In genomic region chr10:96857613-96858012, GRCh38 we compare ENCODE assay signal across 23 cellular contexts. TPM values are rescaled to one million over a fixed set of nuclear protein-coding genes. Genes with fewer than 3 reads are reported as not detected.
DNase-seq lines count a peak whose midpoint lies in the region; ATAC-seq, FAIRE-seq and TF ChIP-seq lines count a peak whose summit lies in the region.
"Had no signal": no experiment of that assay in that cellular context is flagged by ENCODE, and none has a peak within 500 bp of the region (broad histone marks: within the 10 kb centered on the region; RNA-seq: fewer than 3 reads in every experiment).

No MANE protein-coding gene starts in this region.

- peaks cover 93% of the 10 kb centered on the region for H4K20me1 ChIP-seq in astrocyte (ENCODE audit: insufficient read depth, low read length)

- H3K27ac Mint-ChIP-seq in MCF 10A (ENCODE audit: low read depth, unreplicated experiment) (peak overlapping the region; percentile 70), astrocyte (ENCODE audit: unreplicated experiment) (no peak overlapping the region), mesothelial cell of epicardium (peak overlapping the region; percentile 11)
- peak overlapping the region; percentile 37 for H3K27ac Mint-ChIP-seq in stimulated activated naive B cell treated with anti-CD40 and anti-IgM and Interleukin-4, amounts not matched to agents 10 μg/mL and 1 μg/mL and 100 μg/mL, for 72 hours
- no peak overlapping the region for H3K27ac Mint-ChIP-seq in T-helper 2 cell treated with Interferon-gamma antibody and Interleukin-4, amounts not matched to agents 5 μg/mL and 100 μg/mL, for 36 hours
- H3K27ac Mint-ChIP-seq: dendritic cell treated with granulocyte-macrophage colony-stimulating factor and Interleukin-4, amounts not matched to agents 40 ng/mL and 50 ng/mL, for 4 days had no signal

- no peak overlapping the region for H3K27ac ChIP-seq in breast epithelium
- no peak overlapping the region for H3K27ac ChIP-seq in astrocyte (ENCODE audit: low read depth, low read length)
- H3K27ac ChIP-seq in brain microvascular endothelial cell, result no peak overlapping the region
- H3K27ac ChIP-seq: C4-2B, KMS-11, thoracic aorta had no signal

- CTCF ChIA-PET in MCF 10A (lab: Yijun Ruan, JAX), result no interaction called here

- H3K9me3 ChIP-seq in breast epithelium, result no peaks in the 10 kb centered on the region
- H3K9me3 ChIP-seq in astrocyte (ENCODE audit: insufficient read depth, low read depth, low read length), result no peaks in the 10 kb centered on the region
- H3K9me3 ChIP-seq: thoracic aorta had no signal

- DNase-seq in MCF 10A (ENCODE audit: unreplicated experiment) (no peak), breast epithelium (ENCODE audit: low spot score in 2 of 2) (no peak), astrocyte (ENCODE audit: low read depth) (peak; percentile 48), mesothelial cell of epicardium (ENCODE audit: low spot score in 2 of 2, unreplicated experiment in 2 of 2) (no peak), brain microvascular endothelial cell (no peak), COR-L47 (lab: John Stamatoyannopoulos, UW) (no peak)
- DNase-seq in stimulated activated naive B cell treated with anti-CD40 and anti-IgM and Interleukin-4, amounts not matched to agents 10 μg/mL and 1 μg/mL and 100 μg/mL, for 72 hours, result no peak
- DNase-seq in T-helper 2 cell treated with Interferon-gamma antibody and Interleukin-4, amounts not matched to agents 5 μg/mL and 100 μg/mL, for 36 hours (ENCODE audit: low spot score), result no peak
- DNase-seq: activated CD4-positive, alpha-beta T cell treated with anti-CD3 and anti-CD28 coated beads, Interleukin-2, amount 50 U/mL, for 1 hour; activated naive CD4-positive, alpha-beta T cell treated with anti-CD3 and anti-CD28 coated beads, Interleukin-2, amount 50 U/mL, for 16 hours; foreskin fibroblast; mesendoderm; NCI-H2107; NCI-H524; stimulated activated CD4-positive, alpha-beta T cell treated with anti-CD3 and anti-CD28 coated beads, Interleukin-12 subunit alpha, Interleukin-12 subunit beta, amount 100 ng/mL, for 4 hours; stimulated activated CD8-positive, alpha-beta memory T cell treated with anti-CD3 and anti-CD28 coated beads, Interleukin-4, amount 100 ng/mL, for 48 hours had no signal

- no peak for TF ChIP-seq POLR2A in breast epithelium (IDR thresholded peaks at IDR 0.05)

- H3K9me3 Mint-ChIP-seq in MCF 10A (ENCODE audit: unreplicated experiment) (no peaks in the 10 kb centered on the region), astrocyte (ENCODE audit: unreplicated experiment) (no peaks in the 10 kb centered on the region), mesothelial cell of epicardium (no peaks in the 10 kb centered on the region)
- H3K9me3 Mint-ChIP-seq in stimulated activated naive B cell treated with anti-CD40 and anti-IgM and Interleukin-4, amounts not matched to agents 10 μg/mL and 1 μg/mL and 100 μg/mL, for 72 hours, result no peaks in the 10 kb centered on the region
- H3K9me3 Mint-ChIP-seq in T-helper 2 cell treated with Interferon-gamma antibody and Interleukin-4, amounts not matched to agents 5 μg/mL and 100 μg/mL, for 36 hours, result no peaks in the 10 kb centered on the region
- H3K9me3 Mint-ChIP-seq: brain; dendritic cell treated with granulocyte-macrophage colony-stimulating factor and Interleukin-4, amounts not matched to agents 40 ng/mL and 50 ng/mL, for 4 days; neural crest cell had no signal

- H3K27me3 Mint-ChIP-seq in MCF 10A (ENCODE audit: insufficient read depth, unreplicated experiment), result no peaks in the 10 kb centered on the region
- H3K27me3 Mint-ChIP-seq in astrocyte (ENCODE audit: low read depth, unreplicated experiment), result no peaks in the 10 kb centered on the region
- H3K27me3 Mint-ChIP-seq in mesothelial cell of epicardium (ENCODE audit: low read depth), result no peaks in the 10 kb centered on the region
- H3K27me3 Mint-ChIP-seq in stimulated activated naive B cell treated with anti-CD40 and anti-IgM and Interleukin-4, amounts not matched to agents 10 μg/mL and 1 μg/mL and 100 μg/mL, for 72 hours, result no peaks in the 10 kb centered on the region
- H3K27me3 Mint-ChIP-seq in T-helper 2 cell treated with Interferon-gamma antibody and Interleukin-4, amounts not matched to agents 5 μg/mL and 100 μg/mL, for 36 hours (ENCODE audit: low read depth), result no peaks in the 10 kb centered on the region
- H3K27me3 Mint-ChIP-seq: brain; dendritic cell treated with granulocyte-macrophage colony-stimulating factor and Interleukin-4, amounts not matched to agents 40 ng/mL and 50 ng/mL, for 4 days had no signal

- no peaks in the 10 kb centered on the region for H3K27me3 ChIP-seq in breast epithelium
- H3K27me3 ChIP-seq in astrocyte (ENCODE audit: insufficient read depth, low read length), result no peaks in the 10 kb centered on the region
- no peaks in the 10 kb centered on the region for H3K27me3 ChIP-seq in brain microvascular endothelial cell (replicated peaks)

- H3K4me1 ChIP-seq in breast epithelium, result no peaks in the 10 kb centered on the region
- peaks cover 11% of the 10 kb centered on the region for H3K4me1 ChIP-seq in astrocyte (ENCODE audit: insufficient read depth, low read length)

- peaks cover 98% of the 10 kb centered on the region for H3K79me2 ChIP-seq in astrocyte (ENCODE audit: insufficient read depth, low read length)

- ATAC-seq in stimulated activated naive B cell treated with anti-CD40 and anti-IgM and Interleukin-4, amounts not matched to agents 10 μg/mL and 1 μg/mL and 100 μg/mL, for 72 hours (replicated peaks), result peak; percentile 5 to 8

- in situ Hi-C loops in brain microvascular endothelial cell (cut with HindIII; ENCODE audit: low pct_ligation_motif_present, low sequenced_read_pairs), result no loop called here

- H3K4me3 ChIP-seq in breast epithelium (no peak overlapping the region), astrocyte (ENCODE audit: insufficient read depth, low read depth, low read length) (no peak overlapping the region), brain microvascular endothelial cell (ENCODE audit: low read depth, low read length) (no peak overlapping the region)
- H3K4me3 ChIP-seq: thoracic aorta had no signal

- intact Hi-C loops in MCF 10A (cut with micrococcal nuclease), result no loop called here
- intact Hi-C loops in breast epithelium (cut with DNase I; ENCODE audit: low total_unique reads), result no loop called here

- no peak overlapping the region for H3K9ac ChIP-seq in astrocyte (ENCODE audit: low read length)
- H3K9ac ChIP-seq: KMS-11 had no signal

- no peak overlapping the region for H3K4me2 ChIP-seq in astrocyte (ENCODE audit: low read length)
- H3K4me2 ChIP-seq: KMS-11 had no signal

- no peak overlapping the region for H2AFZ ChIP-seq in astrocyte (ENCODE audit: low read depth, low read length)

- H3K36me3 Mint-ChIP-seq in MCF 10A (ENCODE audit: insufficient read depth, unreplicated experiment), result peaks cover 9% of the 10 kb centered on the region
- peaks cover 6% of the 10 kb centered on the region for H3K36me3 Mint-ChIP-seq in astrocyte (ENCODE audit: low read depth, unreplicated experiment)
- H3K36me3 Mint-ChIP-seq in mesothelial cell of epicardium, result peaks cover 16% of the 10 kb centered on the region
- H3K36me3 Mint-ChIP-seq in stimulated activated naive B cell treated with anti-CD40 and anti-IgM and Interleukin-4, amounts not matched to agents 10 μg/mL and 1 μg/mL and 100 μg/mL, for 72 hours, result peaks cover 23 to 60% of the 10 kb centered on the region in 2 donors
- peaks cover 12% of the 10 kb centered on the region for H3K36me3 Mint-ChIP-seq in T-helper 2 cell treated with Interferon-gamma antibody and Interleukin-4, amounts not matched to agents 5 μg/mL and 100 μg/mL, for 36 hours (ENCODE audit: low read depth)

- H3K36me3 ChIP-seq in breast epithelium, result no peaks in the 10 kb centered on the region
- no peaks in the 10 kb centered on the region for H3K36me3 ChIP-seq in astrocyte (ENCODE audit: insufficient read depth, low read length)
- H3K36me3 ChIP-seq in brain microvascular endothelial cell (replicated peaks), result no peaks in the 10 kb centered on the region
- H3K36me3 ChIP-seq: thoracic aorta had no signal

- BruUV-seq in MCF 10A (replicated peaks; lab: Mats Ljungman, UMichigan), result no TSS peak

- no peak for FAIRE-seq in astrocyte (lab: Jason Lieb, UNC)
- FAIRE-seq: endothelial cell of umbilical vein had no signal

- H3K4me1 Mint-ChIP-seq in MCF 10A (ENCODE audit: insufficient read depth, unreplicated experiment) (peaks cover 24% of the 10 kb centered on the region), astrocyte (ENCODE audit: low read depth, unreplicated experiment) (peaks cover 17% of the 10 kb centered on the region), mesothelial cell of epicardium (peaks cover 9% of the 10 kb centered on the region)
- peaks cover 49 to 84% of the 10 kb centered on the region in 2 donors for H3K4me1 Mint-ChIP-seq in stimulated activated naive B cell treated with anti-CD40 and anti-IgM and Interleukin-4, amounts not matched to agents 10 μg/mL and 1 μg/mL and 100 μg/mL, for 72 hours
- peaks cover 13% of the 10 kb centered on the region for H3K4me1 Mint-ChIP-seq in T-helper 2 cell treated with Interferon-gamma antibody and Interleukin-4, amounts not matched to agents 5 μg/mL and 100 μg/mL, for 36 hours (ENCODE audit: low read depth)

- POLR2A ChIA-PET in MCF 10A (lab: Yijun Ruan, JAX), result no interaction called here

- TF ChIP-seq CTCF in MCF 10A (IDR thresholded peaks at IDR 0.05; ENCODE audit: unreplicated experiment) (no peak), breast epithelium (IDR thresholded peaks at IDR 0.05) (no peak), astrocyte (IDR thresholded peaks at IDR 0.05; ENCODE audit: insufficient read depth, low read depth, low read length) (no peak), mesothelial cell of epicardium (IDR thresholded peaks at IDR 0.05; ENCODE audit: unreplicated experiment) (no peak), brain microvascular endothelial cell (IDR thresholded peaks at IDR 0.05; ENCODE audit: low read depth, low read length, missing control alignments) (no peak)

- no peak overlapping the region for H3K4me3 Mint-ChIP-seq in MCF 10A (ENCODE audit: unreplicated experiment)
- H3K4me3 Mint-ChIP-seq in astrocyte (ENCODE audit: unreplicated experiment), result no peak overlapping the region
- H3K4me3 Mint-ChIP-seq in mesothelial cell of epicardium, result no peak overlapping the region
- peak overlapping the region; percentile 22 to 23 for H3K4me3 Mint-ChIP-seq in stimulated activated naive B cell treated with anti-CD40 and anti-IgM and Interleukin-4, amounts not matched to agents 10 μg/mL and 1 μg/mL and 100 μg/mL, for 72 hours
- no peak overlapping the region for H3K4me3 Mint-ChIP-seq in T-helper 2 cell treated with Interferon-gamma antibody and Interleukin-4, amounts not matched to agents 5 μg/mL and 100 μg/mL, for 36 hours
- H3K4me3 Mint-ChIP-seq: dendritic cell treated with granulocyte-macrophage colony-stimulating factor and Interleukin-4, amounts not matched to agents 40 ng/mL and 50 ng/mL, for 4 days; neural crest cell had no signal

RNA-seq across cellular contexts. Expression of gene LCOR, which starts 25.5 kb away (rescaled TPM):
- total RNA-seq in MCF 10A (2022) (33.9 and 40.4 TPM in 2 replicates), breast epithelium (10 to 100 TPM; 19.4 to 53.6 (median 35.7) TPM), astrocyte (72.0 and 72.8 TPM in 2 replicates), mesothelial cell of epicardium (65.8 to 70.9 TPM (median 68.2 TPM) in 3 replicates)

Comparison
In these comparisons a context has a peak if more than half of its experiments do, and no peak if none do; other contexts are left out.
1. H3K27ac Mint-ChIP-seq: peak in MCF 10A (single experiment), mesothelial cell of epicardium (single experiment) and stimulated activated naive B cell treated with anti-CD40 and anti-IgM and Interleukin-4, amounts not matched to agents 10 μg/mL and 1 μg/mL and 100 μg/mL, for 72 hours (single experiment); none in astrocyte (single experiment) and T-helper 2 cell treated with Interferon-gamma antibody and Interleukin-4, amounts not matched to agents 5 μg/mL and 100 μg/mL, for 36 hours (single experiment).
2. H3K4me3 Mint-ChIP-seq: peak in stimulated activated naive B cell treated with anti-CD40 and anti-IgM and Interleukin-4, amounts not matched to agents 10 μg/mL and 1 μg/mL and 100 μg/mL, for 72 hours (2 of 2); none in MCF 10A (single experiment), astrocyte (single experiment), mesothelial cell of epicardium (single experiment) and T-helper 2 cell treated with Interferon-gamma antibody and Interleukin-4, amounts not matched to agents 5 μg/mL and 100 μg/mL, for 36 hours (single experiment).